30 cellular contexts compared by ENCODE assay signal in the genomic region with DNA sequence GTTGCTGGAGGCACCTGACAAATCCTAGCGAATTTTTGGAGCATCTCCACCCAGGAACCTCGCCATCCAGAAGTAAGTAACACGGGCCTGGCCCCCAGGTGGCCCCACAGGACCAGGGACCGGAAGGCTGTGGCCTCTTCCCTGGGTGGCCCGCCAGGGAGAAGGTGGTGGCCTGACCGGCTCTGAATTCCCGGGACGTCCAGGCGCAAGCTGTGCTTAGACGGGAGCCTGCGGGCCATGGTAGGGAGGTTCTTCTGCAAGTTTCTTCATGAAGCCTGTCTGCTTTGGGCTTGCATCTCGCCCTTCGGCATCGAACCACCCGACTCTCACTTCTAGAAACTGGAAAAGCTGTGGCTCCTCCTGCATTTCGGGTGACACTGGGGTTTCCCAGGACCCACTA.
"Had no signal": no experiment of that assay in that cellular context is flagged by ENCODE, and none has a peak within 500 bp of the region (broad histone marks: within the 10 kb centered on the region; RNA-seq: fewer than 3 reads in every experiment).

No MANE protein-coding gene starts in this region.

- H3K27me3 Mint-ChIP-seq: activated CD4-positive, alpha-beta memory T cell treated with anti-CD3 and anti-CD28 coated beads, Interleukin-2, amount 10 ng/mL, durations not matched to agents 7 days and 5 days; activated CD4-positive, alpha-beta T cell treated with anti-CD3 and anti-CD28 coated beads, Interleukin-2, amount 10 ng/mL, durations not matched to agents 7 days and 5 days; activated naive CD8-positive, alpha-beta T cell; activated T-helper 17 cell treated with anti-CD3 and anti-CD28 coated beads, Interleukin-2, amount 50 U/mL, for 72 hours; central memory CD8-positive, alpha-beta T cell; dendritic cell treated with granulocyte-macrophage colony-stimulating factor and Interleukin-4, amounts not matched to agents 40 ng/mL and 50 ng/mL, for 4 days had no signal

- H3K4me3 ChIP-seq: coronary artery, dorsolateral prefrontal cortex had no signal

- ATAC-seq: activated T-cell treated with anti-CD3 and anti-CD28 coated beads, Interleukin-2, amount 50 U/mL, for 4 hours; activated T-helper 17 cell treated with anti-CD3 and anti-CD28 coated beads, Interleukin-2, amount 50 U/mL, for 72 hours had no signal

- H3K9me3 Mint-ChIP-seq: activated CD4-positive, alpha-beta T cell treated with anti-CD3 and anti-CD28 coated beads, Interleukin-2, amount 10 ng/mL, durations not matched to agents 7 days and 5 days; activated T-cell treated with anti-CD3 and anti-CD28 coated beads, Interleukin-2, amount 50 U/mL, for 4 hours; activated T-helper 17 cell treated with anti-CD3 and anti-CD28 coated beads, Interleukin-2, amount 50 U/mL, for 72 hours; central memory CD8-positive, alpha-beta T cell; dendritic cell treated with granulocyte-macrophage colony-stimulating factor and Interleukin-4, amounts not matched to agents 40 ng/mL and 50 ng/mL, for 4 days; endodermal cell; WTC11 had no signal

- DNase-seq: activated CD4-positive, alpha-beta memory T cell treated with anti-CD3 and anti-CD28 coated beads, Interleukin-2, amount 10 ng/mL, durations not matched to agents 7 days and 5 days; activated CD4-positive, alpha-beta T cell treated with anti-CD3 and anti-CD28 coated beads for 1 hour; activated CD4-positive, alpha-beta T cell treated with anti-CD3 and anti-CD28 coated beads for 4 hours; activated CD4-positive, alpha-beta T cell treated with anti-CD3 and anti-CD28 coated beads, Interleukin-2, amount 10 ng/mL, durations not matched to agents 7 days and 5 days; activated CD4-positive, alpha-beta T cell treated with anti-CD3 and anti-CD28 coated beads, Interleukin-2, amount 50 U/mL, for 4 hours; activated effector memory CD4-positive, alpha-beta T cell treated with Interleukin-2 at 50 U/mL for 16 hours; activated gamma-delta T cell treated with Interleukin-2 at 50 U/mL for 16 hours; activated naive CD4-positive, alpha-beta T cell treated with anti-CD3 and anti-CD28 coated beads, Interleukin-2, amount 50 U/mL, for 16 hours; activated naive CD4-positive, alpha-beta T cell treated with Interleukin-2 at 50 U/mL for 16 hours; activated T-cell treated with anti-CD3 and anti-CD28 coated beads, Interleukin-2, amount 50 U/mL, for 4 hours; amniotic stem cell; anterior cingulate cortex; brain microvascular endothelial cell; dorsolateral prefrontal cortex; effector memory CD4-positive, alpha-beta T cell; endodermal cell; foreskin fibroblast; head of caudate nucleus; T-helper 2 cell had no signal

- H3K4me1 Mint-ChIP-seq: activated T-helper 17 cell treated with anti-CD3 and anti-CD28 coated beads, Interleukin-2, amount 50 U/mL, for 72 hours; endodermal cell; WTC11 had no signal

- H3K27ac Mint-ChIP-seq: activated CD4-positive, alpha-beta memory T cell treated with anti-CD3 and anti-CD28 coated beads, Interleukin-2, amount 10 ng/mL, durations not matched to agents 7 days and 5 days; activated CD4-positive, alpha-beta T cell treated with anti-CD3 and anti-CD28 coated beads, Interleukin-2, amount 10 ng/mL, durations not matched to agents 7 days and 5 days; activated naive CD8-positive, alpha-beta T cell; activated T-helper 17 cell treated with anti-CD3 and anti-CD28 coated beads, Interleukin-2, amount 50 U/mL, for 72 hours; dendritic cell treated with granulocyte-macrophage colony-stimulating factor and Interleukin-4, amounts not matched to agents 40 ng/mL and 50 ng/mL, for 4 days; WTC11 had no signal

- FAIRE-seq: astrocyte, bronchial epithelial cell, frontal cortex, TTC549 had no signal

- H3K4me3 Mint-ChIP-seq: activated CD4-positive, alpha-beta memory T cell treated with anti-CD3 and anti-CD28 coated beads, Interleukin-2, amount 10 ng/mL, durations not matched to agents 7 days and 5 days; activated CD4-positive, alpha-beta T cell treated with anti-CD3 and anti-CD28 coated beads, Interleukin-2, amount 10 ng/mL, durations not matched to agents 7 days and 5 days; activated naive CD8-positive, alpha-beta T cell; activated T-cell treated with anti-CD3 and anti-CD28 coated beads, Interleukin-2, amount 50 U/mL, for 4 hours; activated T-helper 17 cell treated with anti-CD3 and anti-CD28 coated beads, Interleukin-2, amount 50 U/mL, for 72 hours; central memory CD8-positive, alpha-beta T cell; dendritic cell treated with granulocyte-macrophage colony-stimulating factor and Interleukin-4, amounts not matched to agents 40 ng/mL and 50 ng/mL, for 4 days; endodermal cell; WTC11 had no signal

- H3K27ac ChIP-seq: brain microvascular endothelial cell, coronary artery, dorsolateral prefrontal cortex, VCaP had no signal

- H3K27me3 ChIP-seq: brain microvascular endothelial cell, dorsolateral prefrontal cortex had no signal
